In the genomic region with DNA sequence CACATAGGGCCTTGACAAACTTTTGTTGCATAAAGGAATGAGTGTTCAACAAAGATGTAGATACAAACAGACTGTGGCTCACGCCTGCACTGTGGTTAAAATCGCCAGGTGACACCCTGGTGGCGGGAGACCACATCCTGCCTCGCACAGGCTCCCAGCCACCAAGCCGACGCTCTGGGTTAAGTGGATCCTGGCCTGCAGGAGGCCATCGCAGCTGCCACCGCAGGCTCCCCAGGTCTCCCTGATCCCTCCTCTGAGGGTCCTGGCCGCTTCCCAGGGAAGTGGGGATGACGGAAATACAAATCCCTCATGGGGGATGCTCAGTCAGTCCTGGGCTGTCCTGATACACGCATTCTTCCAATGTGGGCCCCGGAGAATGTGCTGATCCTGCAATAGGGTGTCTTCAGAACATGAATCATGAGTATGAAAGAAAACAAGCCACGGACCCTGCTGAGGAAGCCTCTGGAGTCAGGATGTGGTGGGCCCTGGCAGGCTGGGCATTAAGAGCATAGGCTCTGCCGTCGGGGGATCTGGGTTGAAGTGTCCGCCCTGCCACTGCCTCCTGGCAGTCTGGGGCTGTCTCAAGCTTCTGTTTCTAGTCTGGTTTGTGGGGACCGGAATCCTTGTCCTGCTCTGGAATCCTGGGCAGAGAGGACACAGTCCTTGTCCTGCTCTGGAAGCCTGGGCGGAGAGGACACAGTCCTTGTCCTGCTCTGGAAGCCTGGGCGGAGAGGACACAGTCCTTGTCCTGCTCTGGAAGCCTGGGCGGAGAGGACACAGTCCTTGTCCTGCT, we compare ENCODE assay signal across 7 cellular contexts.
A peak's percentile ranks its signal among the peaks of the same experiment; 100 is the strongest.
DNase-seq lines count a peak whose midpoint lies in the region; ATAC-seq lines count a peak whose summit lies in the region.

No MANE protein-coding gene starts in this region.

- DNase-seq in activated CD4-positive, alpha-beta T cell treated with anti-CD3 and anti-CD28 coated beads for 24 hours (ENCODE audit: low read depth in 2 of 2) = peak; percentile 25 to 66
- peak; percentile 10 for DNase-seq in effector CD8-positive, alpha-beta T cell (lab: John Stamatoyannopoulos, UW)
- DNase-seq in stimulated activated CD8-positive, alpha-beta memory T cell treated with anti-CD3 and anti-CD28 coated beads, Interleukin-7, amount 100 ng/mL, for 4 hours (ENCODE audit: low read depth in 2 of 2) = peak; percentile 60 to 61
- no peak for DNase-seq in hepatic stellate cell (ENCODE audit: low spot score)
- DNase-seq in C1 segment of cervical spinal cord (lab: John Stamatoyannopoulos, UW) = no peak

- ATAC-seq in GM19372 (IDR thresholded peaks at IDR 0.05; ENCODE audit: low read depth, unreplicated experiment) (peak; percentile 98), HG03378 (IDR thresholded peaks at IDR 0.05; ENCODE audit: unreplicated experiment) (peak; percentile 93)

Comparison
In these comparisons a context has a peak if more than half of its experiments do, and no peak if none do; other contexts are left out.
1. DNase-seq: peak in activated CD4-positive, alpha-beta T cell treated with anti-CD3 and anti-CD28 coated beads for 24 hours (2 of 2), effector CD8-positive, alpha-beta T cell (single experiment) and stimulated activated CD8-positive, alpha-beta memory T cell treated with anti-CD3 and anti-CD28 coated beads, Interleukin-7, amount 100 ng/mL, for 4 hours (2 of 2); none in hepatic stellate cell (single experiment) and C1 segment of cervical spinal cord (0 of 14).